8 cellular contexts compared by ENCODE assay signal in genomic region chr15:70466895-70467529, GRCh38.
DNase-seq lines count a peak whose midpoint lies in the region; ATAC-seq and TF ChIP-seq lines count a peak whose summit lies in the region.

No MANE protein-coding gene starts in this region.

- no peak overlapping the region for H3K4me3 ChIP-seq in kidney epithelial cell (ENCODE audit: low read depth, low read length)

- peak; percentile 65 for DNase-seq in activated CD8-positive, alpha-beta memory T cell treated with anti-CD3 and anti-CD28 coated beads, Interleukin-2, amount 10 ng/mL, durations not matched to agents 7 days and 5 days
- DNase-seq in activated CD8-positive, alpha-beta memory T cell treated with anti-CD3 and anti-CD28 coated beads, Interleukin-2, amount 50 U/mL, for 48 hours: no peak
- DNase-seq in LHCN-M2 (ENCODE audit: low read depth) (peak; percentile 57), SK-N-DZ (ENCODE audit: low spot score) (peak; percentile 86), T47D (ENCODE audit: low read depth in 1 of 2, low spot score in 1 of 2) (peak; percentile 46 to 81), kidney epithelial cell (ENCODE audit: low read depth) (no peak)

- CTCF ChIA-PET in activated CD8-positive, alpha-beta memory T cell treated with anti-CD3 and anti-CD28 coated beads, Interleukin-2, amount 10 ng/mL, durations not matched to agents 7 days and 5 days (lab: Charles Lee): interaction anchor here (0.7 to 7.2 kb wide), 35 partner anchors 9 to 1014 kb away, joined by 3 to 55 read pairs (median 4); no protein-coding TSS in a partner anchor

- H3K27me3 ChIP-seq in kidney epithelial cell (ENCODE audit: control insufficient read depth, insufficient read depth, low read length): peaks cover 25% of the 10 kb centered on the region

- no peaks in the 10 kb centered on the region for H3K36me3 Mint-ChIP-seq in activated CD8-positive, alpha-beta memory T cell treated with anti-CD3 and anti-CD28 coated beads, Interleukin-2, amount 10 ng/mL, durations not matched to agents 7 days and 5 days
- no peaks in the 10 kb centered on the region for H3K36me3 Mint-ChIP-seq in stimulated activated memory B cell treated with anti-CD40 and anti-IgM and Interleukin-4, amounts not matched to agents 10 μg/mL and 1 μg/mL and 100 μg/mL, for 72 hours

- ATAC-seq in activated CD8-positive, alpha-beta memory T cell treated with anti-CD3 and anti-CD28 coated beads, Interleukin-2, amount 10 ng/mL, durations not matched to agents 7 days and 5 days: peak; percentile 87
- ATAC-seq in stimulated activated memory B cell treated with anti-CD40 and anti-IgM and Interleukin-4, amounts not matched to agents 10 μg/mL and 1 μg/mL and 100 μg/mL, for 72 hours: peak; percentile 71
- no peak for ATAC-seq in HG02981 (IDR thresholded peaks at IDR 0.05; ENCODE audit: unreplicated experiment)

- H3K36me3 ChIP-seq in kidney epithelial cell (ENCODE audit: control insufficient read depth, insufficient read depth, low read length): no peaks in the 10 kb centered on the region

- H3K9me3 Mint-ChIP-seq in activated CD8-positive, alpha-beta memory T cell treated with anti-CD3 and anti-CD28 coated beads, Interleukin-2, amount 10 ng/mL, durations not matched to agents 7 days and 5 days (ENCODE audit: low read depth): no peaks in the 10 kb centered on the region
- H3K9me3 Mint-ChIP-seq in stimulated activated memory B cell treated with anti-CD40 and anti-IgM and Interleukin-4, amounts not matched to agents 10 μg/mL and 1 μg/mL and 100 μg/mL, for 72 hours: no peaks in the 10 kb centered on the region

- no peak overlapping the region for H3K4me3 Mint-ChIP-seq in activated CD8-positive, alpha-beta memory T cell treated with anti-CD3 and anti-CD28 coated beads, Interleukin-2, amount 10 ng/mL, durations not matched to agents 7 days and 5 days
- no peak overlapping the region for H3K4me3 Mint-ChIP-seq in stimulated activated memory B cell treated with anti-CD40 and anti-IgM and Interleukin-4, amounts not matched to agents 10 μg/mL and 1 μg/mL and 100 μg/mL, for 72 hours

- H3K27ac Mint-ChIP-seq in activated CD8-positive, alpha-beta memory T cell treated with anti-CD3 and anti-CD28 coated beads, Interleukin-2, amount 10 ng/mL, durations not matched to agents 7 days and 5 days: no peak overlapping the region
- H3K27ac Mint-ChIP-seq in stimulated activated memory B cell treated with anti-CD40 and anti-IgM and Interleukin-4, amounts not matched to agents 10 μg/mL and 1 μg/mL and 100 μg/mL, for 72 hours: no peak overlapping the region

- H3K27me3 Mint-ChIP-seq in activated CD8-positive, alpha-beta memory T cell treated with anti-CD3 and anti-CD28 coated beads, Interleukin-2, amount 10 ng/mL, durations not matched to agents 7 days and 5 days: peaks cover 87% of the 10 kb centered on the region
- H3K27me3 Mint-ChIP-seq in stimulated activated memory B cell treated with anti-CD40 and anti-IgM and Interleukin-4, amounts not matched to agents 10 μg/mL and 1 μg/mL and 100 μg/mL, for 72 hours: no peaks in the 10 kb centered on the region

- in situ Hi-C loops in T47D (cut with HindIII; ENCODE audit: low pct_unique_long_range_greater_than_20kb, low sequenced_read_pairs): no loop called here

- peaks cover 4% of the 10 kb centered on the region for H3K4me1 Mint-ChIP-seq in activated CD8-positive, alpha-beta memory T cell treated with anti-CD3 and anti-CD28 coated beads, Interleukin-2, amount 10 ng/mL, durations not matched to agents 7 days and 5 days
- H3K4me1 Mint-ChIP-seq in stimulated activated memory B cell treated with anti-CD40 and anti-IgM and Interleukin-4, amounts not matched to agents 10 μg/mL and 1 μg/mL and 100 μg/mL, for 72 hours: peaks cover 24% of the 10 kb centered on the region

- TF ChIP-seq CTCF in kidney epithelial cell (IDR thresholded peaks at IDR 0.05; ENCODE audit: insufficient read depth, low read length, poor library complexity, severe bottlenecking): peak; percentile 79

Comparison
In these comparisons a context has a peak if more than half of its experiments do, and no peak if none do; other contexts are left out.
1. DNase-seq: peak in activated CD8-positive, alpha-beta memory T cell treated with anti-CD3 and anti-CD28 coated beads, Interleukin-2, amount 10 ng/mL, durations not matched to agents 7 days and 5 days (single experiment), LHCN-M2 (single experiment), SK-N-DZ (single experiment) and T47D (2 of 2); none in activated CD8-positive, alpha-beta memory T cell treated with anti-CD3 and anti-CD28 coated beads, Interleukin-2, amount 50 U/mL, for 48 hours (single experiment) and kidney epithelial cell (single experiment).